10 cellular contexts compared by ENCODE assay signal in genomic region chr7:100272538-100272902, GRCh38. TPM values are rescaled to one million over a fixed set of nuclear protein-coding genes. Genes with fewer than 3 reads are reported as not detected.
DNase-seq lines count a peak whose midpoint lies in the region; ATAC-seq and TF ChIP-seq lines count a peak whose summit lies in the region.
"Not testable (repeated sequence)": the region's sequence is repeated elsewhere in the genome, so short reads cannot be mapped to it uniquely, and the experiment has no call there.
"Had no signal": no experiment of that assay in that cellular context is flagged by ENCODE, and none has a peak within 500 bp of the region (broad histone marks: within the 10 kb centered on the region; RNA-seq: fewer than 3 reads in every experiment).

No MANE protein-coding gene starts in this region.

- BruUV-seq in A673 (replicated peaks; lab: Mats Ljungman, UMichigan); PC-9 (replicated peaks; lab: Mats Ljungman, UMichigan): not testable (repeated sequence)

- H3K4me2 ChIP-seq in PC-9 (peak overlapping the region; percentile 98), hepatocyte (peak overlapping the region; percentile 84)

- H3K9me2 ChIP-seq in PC-9 (ENCODE audit: insufficient read depth); hepatocyte (replicated peaks; ENCODE audit: insufficient read depth): not testable (repeated sequence)

- H3K4me3 ChIP-seq in A673 (ENCODE audit: low read depth, low read length, poor library complexity, severe bottlenecking) (peak overlapping the region; percentile 58), HAP-1 (peak overlapping the region; percentile 46), PC-9 (peak overlapping the region; percentile 60)
- H3K4me3 ChIP-seq in hepatocyte, result not testable (repeated sequence)

- H3K27me3 ChIP-seq in A673 (replicated peaks; ENCODE audit: insufficient read depth, low read depth, low read length, poor library complexity); HAP-1 (ENCODE audit: low read depth); PC-9 (ENCODE audit: insufficient read depth, low read depth); hepatocyte: not testable (repeated sequence)

- not testable (repeated sequence) for H4K20me1 ChIP-seq in PC-9 (ENCODE audit: insufficient read depth); hepatocyte (ENCODE audit: insufficient read depth, poor library complexity, severe bottlenecking)

- H2AFZ ChIP-seq in PC-9, result peak overlapping the region; percentile 60
- H2AFZ ChIP-seq in hepatocyte, result peak overlapping the region; percentile 79

- H3K4me3 Mint-ChIP-seq in activated T-helper 1 cell treated with anti-CD3 and anti-CD28 coated beads, Interleukin-12 subunit alpha, Interleukin-12 subunit beta, Interleukin-2, Interleukin-4 antibody, amounts not matched to agents 30 ng/mL and 10 ng/mL and 1 ng/mL, durations not matched to agents 14 hours and 24 hours and 36 hours, result peak overlapping the region; percentile 77
- H3K4me3 Mint-ChIP-seq in naive thymus-derived CD8-positive, alpha-beta T cell, result peak overlapping the region; percentile 36 to 90 (median 77)
- peak overlapping the region; percentile 64 for H3K4me3 Mint-ChIP-seq in stimulated activated effector memory CD8-positive, alpha-beta T cell treated with anti-CD3 and anti-CD28 coated beads, Interleukin-12 subunit alpha, Interleukin-12 subunit beta, amount 100 ng/mL, for 72 hours

- in situ Hi-C loops in HAP-1 (cut with MboI; ENCODE audit: low sequenced_read_pairs), result not testable (repeated sequence)

- not testable (repeated sequence) for DNase-seq in A673 (ENCODE audit: low spot score); HAP-1 (ENCODE audit: low spot score in 2 of 2); PC-9; activated T-helper 1 cell treated with anti-CD3 and anti-CD28 coated beads, Interleukin-12 subunit alpha, Interleukin-12 subunit beta, Interleukin-2, Interleukin-4 antibody, amounts not matched to agents 30 ng/mL and 10 ng/mL and 1 ng/mL, durations not matched to agents 14 hours and 24 hours and 36 hours (ENCODE audit: low spot score); hepatocyte (ENCODE audit: low spot score); naive thymus-derived CD8-positive, alpha-beta T cell; stimulated activated effector memory CD8-positive, alpha-beta T cell treated with anti-CD3 and anti-CD28 coated beads, Interleukin-12 subunit alpha, Interleukin-12 subunit beta, amount 100 ng/mL, for 72 hours (ENCODE audit: low spot score in 2 of 2)

- POLR2A ChIA-PET in A673 (lab: Charles Lee; ENCODE audit: low non-redundant PET), result interaction anchor here (0.6 kb wide), 1 partner anchor 330 kb away, joined by 23 read pairs; no protein-coding TSS in a partner anchor
- POLR2A ChIA-PET in PC-9 (lab: Charles Lee; ENCODE audit: unreplicated experiment), result not testable (repeated sequence)
- POLR2A ChIA-PET in naive thymus-derived CD8-positive, alpha-beta T cell (lab: Charles Lee), result interaction anchor here (0.6 to 1.5 kb wide), 7 partner anchors 14 to 172 kb away, joined by 3 to 9 read pairs (median 3); partner anchors contain the start of genes MCM7, PVRIG and ZCWPW1

- intact Hi-C loops in A673 (cut with micrococcal nuclease; ENCODE audit: unreplicated experiment); PC-9 (cut with micrococcal nuclease; ENCODE audit: unreplicated experiment): not testable (repeated sequence)
- intact Hi-C loops in activated T-helper 1 cell treated with anti-CD3 and anti-CD28 coated beads, Interleukin-12 subunit alpha, Interleukin-12 subunit beta, Interleukin-2, Interleukin-4 antibody, amounts not matched to agents 30 ng/mL and 10 ng/mL and 1 ng/mL, durations not matched to agents 14 hours and 24 hours and 36 hours (cut with micrococcal nuclease), result loop anchor here (1.0 to 5.0 kb wide), 9 partner anchors 50 to 720 kb away; partner anchors contain the start of genes AP4M1, FAM200A, LAMTOR4 and MCM7

- not testable (repeated sequence) for H3K36me3 Mint-ChIP-seq in activated T-helper 1 cell treated with anti-CD3 and anti-CD28 coated beads, Interleukin-12 subunit alpha, Interleukin-12 subunit beta, Interleukin-2, Interleukin-4 antibody, amounts not matched to agents 30 ng/mL and 10 ng/mL and 1 ng/mL, durations not matched to agents 14 hours and 24 hours and 36 hours (ENCODE audit: low read depth); naive thymus-derived CD8-positive, alpha-beta T cell; stimulated activated effector memory CD8-positive, alpha-beta T cell treated with anti-CD3 and anti-CD28 coated beads, Interleukin-12 subunit alpha, Interleukin-12 subunit beta, amount 100 ng/mL, for 72 hours

- not testable (repeated sequence) for H3K27ac ChIP-seq in A673 (ENCODE audit: low read depth, low read length, poor library complexity, severe bottlenecking); PC-9
- peak overlapping the region; percentile 72 for H3K27ac ChIP-seq in cingulate gyrus (ENCODE audit: low read depth, low read length)
- H3K27ac ChIP-seq in hepatocyte, result peak overlapping the region; percentile 55

- CTCF ChIA-PET in A673 (lab: Charles Lee); PC-9 (lab: Charles Lee): not testable (repeated sequence)

- ATAC-seq in naive thymus-derived CD8-positive, alpha-beta T cell; stimulated activated effector memory CD8-positive, alpha-beta T cell treated with anti-CD3 and anti-CD28 coated beads, Interleukin-12 subunit alpha, Interleukin-12 subunit beta, amount 100 ng/mL, for 72 hours: not testable (repeated sequence)

- TF ChIP-seq CTCF in A673 (conservative IDR thresholded peaks at IDR 0.05; ENCODE audit: low read depth, low read length), result 0 out of 2 replicates have a peak, but pooled peaks have one; percentile 3
- TF ChIP-seq CTCF in PC-9 (conservative IDR thresholded peaks at IDR 0.05); hepatocyte (IDR thresholded peaks at IDR 0.05; ENCODE audit: poor library complexity): not testable (repeated sequence)

- not testable (repeated sequence) for H3K27ac Mint-ChIP-seq in activated T-helper 1 cell treated with anti-CD3 and anti-CD28 coated beads, Interleukin-12 subunit alpha, Interleukin-12 subunit beta, Interleukin-2, Interleukin-4 antibody, amounts not matched to agents 30 ng/mL and 10 ng/mL and 1 ng/mL, durations not matched to agents 14 hours and 24 hours and 36 hours
- peak overlapping the region in 7 of 10 donors; percentile 48 to 93 (median 76) for H3K27ac Mint-ChIP-seq in naive thymus-derived CD8-positive, alpha-beta T cell
- peak overlapping the region; percentile 67 for H3K27ac Mint-ChIP-seq in stimulated activated effector memory CD8-positive, alpha-beta T cell treated with anti-CD3 and anti-CD28 coated beads, Interleukin-12 subunit alpha, Interleukin-12 subunit beta, amount 100 ng/mL, for 72 hours

- H3K79me2 ChIP-seq in PC-9 (ENCODE audit: low read depth) (peaks cover 26% of the 10 kb centered on the region), hepatocyte (peaks cover 20% of the 10 kb centered on the region)

- peaks cover 22% of the 10 kb centered on the region for H3F3A ChIP-seq in PC-9 (ENCODE audit: insufficient read depth, low read depth)

- H3K4me1 ChIP-seq in A673 (ENCODE audit: insufficient read depth, low read length, poor library complexity, severe bottlenecking); HAP-1: not testable (repeated sequence)
- H3K4me1 ChIP-seq in PC-9 (replicated peaks; ENCODE audit: insufficient read depth), result peaks cover 22% of the 10 kb centered on the region
- H3K4me1 ChIP-seq in hepatocyte (ENCODE audit: insufficient read depth), result peaks cover 12% of the 10 kb centered on the region

- not testable (repeated sequence) for H3K9me3 ChIP-seq in A673 (ENCODE audit: low read depth, low read length, poor library complexity, severe bottlenecking); HAP-1; PC-9 (ENCODE audit: insufficient read depth, low read depth); hepatocyte (ENCODE audit: low read depth)

- WGBS in hepatocyte (ENCODE audit: low lambda C conversion rate, missing lambda C conversion rate), result 50% methylated on average over 9 of the region's 11 CpGs

- H3K27me3 Mint-ChIP-seq in activated T-helper 1 cell treated with anti-CD3 and anti-CD28 coated beads, Interleukin-12 subunit alpha, Interleukin-12 subunit beta, Interleukin-2, Interleukin-4 antibody, amounts not matched to agents 30 ng/mL and 10 ng/mL and 1 ng/mL, durations not matched to agents 14 hours and 24 hours and 36 hours (ENCODE audit: insufficient read depth); naive thymus-derived CD8-positive, alpha-beta T cell: not testable (repeated sequence)

- peaks cover 14% of the 10 kb centered on the region for H3K4me1 Mint-ChIP-seq in activated T-helper 1 cell treated with anti-CD3 and anti-CD28 coated beads, Interleukin-12 subunit alpha, Interleukin-12 subunit beta, Interleukin-2, Interleukin-4 antibody, amounts not matched to agents 30 ng/mL and 10 ng/mL and 1 ng/mL, durations not matched to agents 14 hours and 24 hours and 36 hours (ENCODE audit: low read depth)
- H3K4me1 Mint-ChIP-seq in naive thymus-derived CD8-positive, alpha-beta T cell, result peaks cover 12 to 32% (median 19%) of the 10 kb centered on the region in 4 donors
- peaks cover 15% of the 10 kb centered on the region for H3K4me1 Mint-ChIP-seq in stimulated activated effector memory CD8-positive, alpha-beta T cell treated with anti-CD3 and anti-CD28 coated beads, Interleukin-12 subunit alpha, Interleukin-12 subunit beta, amount 100 ng/mL, for 72 hours

- not testable (repeated sequence) for H3K9me3 Mint-ChIP-seq in activated T-helper 1 cell treated with anti-CD3 and anti-CD28 coated beads, Interleukin-12 subunit alpha, Interleukin-12 subunit beta, Interleukin-2, Interleukin-4 antibody, amounts not matched to agents 30 ng/mL and 10 ng/mL and 1 ng/mL, durations not matched to agents 14 hours and 24 hours and 36 hours; naive thymus-derived CD8-positive, alpha-beta T cell; stimulated activated effector memory CD8-positive, alpha-beta T cell treated with anti-CD3 and anti-CD28 coated beads, Interleukin-12 subunit alpha, Interleukin-12 subunit beta, amount 100 ng/mL, for 72 hours

- H3K36me3 ChIP-seq in A673 (ENCODE audit: insufficient read depth, low read length, poor library complexity, severe bottlenecking); HAP-1 (replicated peaks); PC-9 (ENCODE audit: low read depth); hepatocyte (replicated peaks; ENCODE audit: insufficient read depth, low read depth): not testable (repeated sequence)

RNA-seq across cellular contexts. Expression of gene SPDYE3, which starts 35.0 kb away (rescaled TPM):
- total RNA-seq in A673 (2021) (not detected in 2 replicates), PC-9 (2021) (not detected in 2 replicates), hepatocyte (not detected in 2 replicates)
- total RNA-seq in activated T-helper 1 cell treated with anti-CD3 and anti-CD28 coated beads, Interleukin-12 subunit alpha, Interleukin-12 subunit beta, Interleukin-2, Interleukin-4 antibody, amounts not matched to agents 30 ng/mL and 10 ng/mL and 1 ng/mL, durations not matched to agents 14 hours and 24 hours and 36 hours, result not detected in 2 replicates
- polyA plus RNA-seq in hepatocyte, result 3.3 and 3.4 TPM in 2 replicates
- not detected for total RNA-seq in naive thymus-derived CD8-positive, alpha-beta T cell
- polyA plus RNA-seq in naive thymus-derived CD8-positive, alpha-beta T cell, result 10 to 100 TPM in 1 of 3 donors, 1 to 10 TPM in 2; 4.8 to 10.9 (median 7.7) TPM
- total RNA-seq: activated CD8-positive, alpha-beta memory T cell treated with anti-CD3 and anti-CD28 coated beads for 36 hours; pulmonary artery endothelial cell had no signal

RNA-seq across cellular contexts. Expression of gene PVRIG, which starts 52.8 kb away (rescaled TPM):
- total RNA-seq in A673 (2021) (not detected in 2 replicates), PC-9 (2021) (0.95 and 1.1 TPM in 2 replicates), hepatocyte (not detected in 2 replicates)
- total RNA-seq in activated T-helper 1 cell treated with anti-CD3 and anti-CD28 coated beads, Interleukin-12 subunit alpha, Interleukin-12 subunit beta, Interleukin-2, Interleukin-4 antibody, amounts not matched to agents 30 ng/mL and 10 ng/mL and 1 ng/mL, durations not matched to agents 14 hours and 24 hours and 36 hours, result 30.5 and 31.2 TPM in 2 replicates
- 1.4 TPM in 2 replicates for polyA plus RNA-seq in hepatocyte
- 10 to 100 TPM; 81.5 to 83.8 TPM for total RNA-seq in naive thymus-derived CD8-positive, alpha-beta T cell
- polyA plus RNA-seq in naive thymus-derived CD8-positive, alpha-beta T cell, result 10 to 100 TPM; 79.1 to 85.4 (median 84.7) TPM
- total RNA-seq: pulmonary artery endothelial cell had no signal

Comparison
In these comparisons a context has a peak if more than half of its experiments do, and no peak if none do; other contexts are left out.
1. RNA of gene PVRIG, which starts 52.8 kb away (total RNA-seq): 81.5 to 83.8 TPM in naive thymus-derived CD8-positive, alpha-beta T cell and 30.5 to 31.2 TPM in activated T-helper 1 cell treated with anti-CD3 and anti-CD28 coated beads, Interleukin-12 subunit alpha, Interleukin-12 subunit beta, Interleukin-2, Interleukin-4 antibody, amounts not matched to agents 30 ng/mL and 10 ng/mL and 1 ng/mL, durations not matched to agents 14 hours and 24 hours and 36 hours; 0.95 to 1.1 TPM in PC-9, not detected in A673 and not detected in hepatocyte; every median in the first group is over 10 times any median in the second.
2. Peak in every context shown above with its lines, with median percentiles within 50 percentile points of each other: H3K4me3 Mint-ChIP-seq.